Comparison of ENCODE assay signal across 26 cellular contexts in genomic region chr14:103863245-103863644, GRCh38. TPM values are rescaled to one million over a fixed set of nuclear protein-coding genes. Genes with fewer than 3 reads are reported as not detected.
DNase-seq lines count a peak whose midpoint lies in the region; ATAC-seq, FAIRE-seq and TF ChIP-seq lines count a peak whose summit lies in the region.
"Had no signal": no experiment of that assay in that cellular context is flagged by ENCODE, and none has a peak within 500 bp of the region (broad histone marks: within the 10 kb centered on the region; RNA-seq: fewer than 3 reads in every experiment).

No MANE protein-coding gene starts in this region.

- TF ChIP-seq RAD21 in HepG2 (CRISPR knock-in tag; IDR thresholded peaks at IDR 0.05) = no peak

- H3K4me2 ChIP-seq in HepG2 (ENCODE audit: low read depth, low read length) = peak overlapping the region; percentile 73; the same call in 1 of the 2 replicates
- no peak overlapping the region for H3K4me2 ChIP-seq in osteoblast (ENCODE audit: insufficient read depth, low read length)
- H3K4me2 ChIP-seq: A549; BLaER1 treated with 17β-estradiol and CSF1 and Interleukin-3, amounts not matched to agents 10 nM and 100 nM had no signal

- FAIRE-seq in HepG2 (lab: Jason Lieb, UNC) = no peak
- FAIRE-seq: A549, D721Med, GM12878, GM18507, H54 had no signal

- TF ChIP-seq POLR2A in HepG2 (IDR thresholded peaks at IDR 0.05; ENCODE audit: insufficient read depth in 1 of 2, low read depth in 2 of 2, low read length in 2 of 2) = no peak
- no peak for TF ChIP-seq POLR2A in right lobe of liver (IDR thresholded peaks at IDR 0.05)

- H3K9me3 ChIP-seq in HepG2 (ENCODE audit: low read length) = no peaks in the 10 kb centered on the region
- no peaks in the 10 kb centered on the region for H3K9me3 ChIP-seq in right lobe of liver
- H3K9me3 ChIP-seq in osteoblast (ENCODE audit: low read depth, low read length) = no peaks in the 10 kb centered on the region
- H3K9me3 ChIP-seq: A549; BE2C; BLaER1 treated with 17β-estradiol and CSF1 and Interleukin-3, amounts not matched to agents 10 nM and 100 nM; HAP-1 had no signal

- 0 out of 5 replicates have a peak, but pooled peaks cover 0 to 4% of the 10 kb centered on the region in 2 experiments for H3K27me3 ChIP-seq in HepG2 (ENCODE audit: control insufficient read depth in 1 of 2, insufficient read depth in 2 of 2, low read length in 2 of 2)
- no peaks in the 10 kb centered on the region for H3K27me3 ChIP-seq in right lobe of liver
- H3K27me3 ChIP-seq in osteoblast (ENCODE audit: insufficient read depth, low read length) = no peaks in the 10 kb centered on the region
- H3K27me3 ChIP-seq: BE2C; BLaER1 treated with 17β-estradiol and CSF1 and Interleukin-3, amounts not matched to agents 10 nM and 100 nM had no signal

- BruUV-seq in HepG2 (replicated peaks; lab: Mats Ljungman, UMichigan) = no TSS peak

- H4K20me1 ChIP-seq in HepG2 (ENCODE audit: insufficient read depth, low read length) (no peaks in the 10 kb centered on the region), osteoblast (ENCODE audit: insufficient read depth, low read length) (no peaks in the 10 kb centered on the region)
- H4K20me1 ChIP-seq: BLaER1 treated with 17β-estradiol and CSF1 and Interleukin-3, amounts not matched to agents 10 nM and 100 nM had no signal

- no peak for TF ChIP-seq CTCF in HepG2 (CRISPR knock-in tag; IDR thresholded peaks at IDR 0.05)
- TF ChIP-seq CTCF in right lobe of liver (IDR thresholded peaks at IDR 0.05) = no peak
- TF ChIP-seq CTCF in osteoblast (IDR thresholded peaks at IDR 0.05; ENCODE audit: extremely low read depth, low read depth, low read length) = no peak

- H3K36me3 ChIP-seq in HepG2 (replicated peaks in 1 of 2; ENCODE audit: control insufficient read depth in 1 of 2, insufficient read depth in 2 of 2, low read length in 2 of 2) (no peaks in the 10 kb centered on the region), right lobe of liver (no peaks in the 10 kb centered on the region), osteoblast (ENCODE audit: insufficient read depth, low read length) (no peaks in the 10 kb centered on the region)
- H3K36me3 ChIP-seq: BE2C; BLaER1 treated with 17β-estradiol and CSF1 and Interleukin-3, amounts not matched to agents 10 nM and 100 nM; HAP-1 had no signal

- H3K79me2 ChIP-seq in HepG2 (ENCODE audit: insufficient read depth, low read length) (no peaks in the 10 kb centered on the region), osteoblast (ENCODE audit: insufficient read depth, low read length) (no peaks in the 10 kb centered on the region)

- H3K9ac ChIP-seq in HepG2 (ENCODE audit: insufficient read depth, low read depth, low read length) = no peak overlapping the region
- H3K9ac ChIP-seq: BLaER1 treated with 17β-estradiol and CSF1 and Interleukin-3, amounts not matched to agents 10 nM and 100 nM had no signal

- TF ChIP-seq EP300 in HepG2 (IDR thresholded peaks at IDR 0.05; ENCODE audit: low read depth in 2 of 2, low read length in 2 of 2) (no peak), HepG2 (CRISPR knock-in tag; IDR thresholded peaks at IDR 0.05; ENCODE audit: borderline replicate concordance) (no peak)

- H3K4me3 ChIP-seq in HepG2 (replicated peaks in 1 of 3; ENCODE audit: insufficient read depth in 1 of 3, low read depth in 2 of 3, low read length in 3 of 3) (no peak overlapping the region), right lobe of liver (no peak overlapping the region), osteoblast (ENCODE audit: insufficient read depth, low read length) (no peak overlapping the region)
- H3K4me3 ChIP-seq: A549; BLaER1 treated with 17β-estradiol and CSF1 and Interleukin-3, amounts not matched to agents 10 nM and 100 nM; GM12878; HAP-1 had no signal

- CTCF ChIA-PET in HepG2 (lab: Yijun Ruan, JAX; ENCODE audit: low intra/inter-chr PET ratio, low total read pairs) = no interaction called here

- H3K4me1 ChIP-seq in HepG2 (ENCODE audit: insufficient read depth, low read length) (peaks cover 62% of the 10 kb centered on the region), right lobe of liver (no peaks in the 10 kb centered on the region), osteoblast (ENCODE audit: insufficient read depth, low read length) (no peaks in the 10 kb centered on the region)
- H3K4me1 ChIP-seq: HAP-1 had no signal

- H2AFZ ChIP-seq in HepG2 (ENCODE audit: low read length) (no peak overlapping the region), osteoblast (ENCODE audit: low read length) (no peak overlapping the region)

- POLR2A ChIA-PET in HepG2 (lab: Yijun Ruan, JAX) = interaction anchor here (0.7 to 3.9 kb wide), 2 partner anchors 17 to 27 kb away, joined by 3 to 59 read pairs; no protein-coding TSS in a partner anchor

- WGBS in HepG2 (ENCODE audit: low lambda C conversion rate) = 49% methylated on average over 6 of the region's 6 CpGs
- WGBS in right lobe of liver (ENCODE audit: insufficient coverage, low coverage, low lambda C conversion rate, missing lambda C conversion rate) = 77% methylated on average over 6 of the region's 6 CpGs

- H3K27ac ChIP-seq in HepG2 (ENCODE audit: extremely low read length, insufficient read depth, low read length) = peak overlapping the region; percentile 35
- H3K27ac ChIP-seq in right lobe of liver = no peak overlapping the region
- no peak overlapping the region for H3K27ac ChIP-seq in osteoblast (ENCODE audit: low read depth, low read length)
- H3K27ac ChIP-seq: A549; BLaER1 treated with 17β-estradiol and CSF1 and Interleukin-3, amounts not matched to agents 10 nM and 100 nM had no signal

- intact Hi-C loops in Right ventricle myocardium superior (cut with DNase I) (no loop called here), left ventricle myocardium superior (cut with micrococcal nuclease) (no loop called here), HepG2 (cut with micrococcal nuclease; ENCODE audit: unreplicated experiment) (loop anchor here (2.0 kb wide), 1 partner anchor 26 kb away; no protein-coding TSS in a partner anchor), right lobe of liver (cut with DNase I) (no loop called here)

- ATAC-seq in Right ventricle myocardium superior (ENCODE audit: poor library complexity) (no peak), left ventricle myocardium superior (no peak), HepG2 (peak; percentile 15), right lobe of liver (no peak)
- ATAC-seq: GM12878 had no signal

- DNase-seq in Right ventricle myocardium superior (peak; percentile 13), left ventricle myocardium superior (no peak), HepG2 (ENCODE audit: low spot score) (no peak), right lobe of liver (no peak), osteoblast (ENCODE audit: insufficient read length, low spot score, missing footprints) (peak; percentile 3), HuH-7 (ENCODE audit: low spot score) (no peak), GM19240 (ENCODE audit: insufficient read length, low spot score) (no peak)
- DNase-seq: 8988T; ACHN; AML-193; BE2C; CD4-positive, alpha-beta T cell; CD8-positive, alpha-beta memory T cell; DMS 273 treated with DMSO at 0.1 percent for 48 hours; DMS79; EL; GDM1; GOT3; HFFc6 had no signal

- in situ Hi-C loops in HepG2 (cut with HindIII; ENCODE audit: extremely low pct_ligation_motif_present, low pct_unique_long_range_greater_than_20kb) = no loop called here

TF ChIP-seq in HepG2, 621 proteins besides CTCF, POLR2A, EP300 and RAD21 (continues in another document):
- TF ChIP-seq SSRP1 (CRISPR knock-in tag; IDR thresholded peaks at IDR 0.05) (no peak), NPAS2 (CRISPR knock-in tag; IDR thresholded peaks at IDR 0.05; ENCODE audit: borderline replicate concordance) (no peak), GATAD2A (CRISPR knock-in tag; IDR thresholded peaks at IDR 0.05) (no peak), ZMAT3 (CRISPR knock-in tag; conservative IDR thresholded peaks at IDR 0.05) (no peak), ZKSCAN1 (IDR thresholded peaks at IDR 0.05; ENCODE audit: low read length) (no peak), ZNF746 (CRISPR knock-in tag; IDR thresholded peaks at IDR 0.05) (no peak), BHLHE40 (IDR thresholded peaks at IDR 0.05; ENCODE audit: low read length) (peak; percentile 52; the same call in 1 of the 2 replicates)

RNA-seq across cellular contexts. Expression of gene PPP1R13B, which starts 15.9 kb away (rescaled TPM):
- 107 TPM for total RNA-seq in Right ventricle myocardium superior
- 107 TPM for total RNA-seq in left ventricle myocardium superior
- total RNA-seq in HepG2 (2016; rRNA removed; fragmentation: Illumina TruSeq; extraction: Trizol) = 5.3 and 9.4 TPM in 2 replicates
- 36.5 and 44.3 TPM in 2 replicates for total RNA-seq in HepG2 (2016; cell fraction: cytosol; rRNA removed; fragmentation: Illumina TruSeq; extraction: Trizol; ENCODE audit: low read depth)
- 5.9 and 7.8 TPM in 2 replicates for total RNA-seq in HepG2 (2016; cell fraction: insoluble cytoplasmic fraction; rRNA removed; fragmentation: Illumina TruSeq; extraction: Trizol)
- 11.4 and 12.4 TPM in 2 replicates for total RNA-seq in HepG2 (2016; cell fraction: membrane; rRNA removed; fragmentation: Illumina TruSeq; extraction: Trizol)
- total RNA-seq in HepG2 (2016; cell fraction: nucleus; rRNA removed; fragmentation: Illumina TruSeq; extraction: Trizol) = 13.0 and 13.3 TPM in 2 replicates
- 4.6 and 5.3 TPM in 2 replicates for polyA plus RNA-seq in HepG2 (2011; rRNA removed)
- polyA plus RNA-seq in HepG2 (2011; cell fraction: cytosol; rRNA removed) = 2.9 and 3.0 TPM in 2 replicates
- polyA plus RNA-seq in HepG2 (2011; cell fraction: nucleus; rRNA removed) = 20.9 and 24.0 TPM in 2 replicates
- polyA plus RNA-seq in HepG2 (2012) = 5.1 and 6.3 TPM in 2 replicates
- polyA plus RNA-seq in HepG2 (2016; cell fraction: cytosol; fragmentation: Illumina TruSeq; extraction: Trizol; ENCODE audit: low read depth) = 2.2 and 2.3 TPM in 2 replicates
- 4.2 and 6.1 TPM in 2 replicates for polyA plus RNA-seq in HepG2 (2016; cell fraction: insoluble cytoplasmic fraction; fragmentation: Illumina TruSeq; extraction: Trizol; ENCODE audit: low read depth)
- polyA plus RNA-seq in HepG2 (2016; cell fraction: membrane; fragmentation: Illumina TruSeq; extraction: Trizol; ENCODE audit: low read depth) = 4.0 and 4.8 TPM in 2 replicates
- 33.9 and 35.1 TPM in 2 replicates for polyA plus RNA-seq in HepG2 (2016; cell fraction: nucleus; fragmentation: Illumina TruSeq; extraction: Trizol; ENCODE audit: insufficient read depth, low read depth)
- polyA minus RNA-seq in HepG2 (2011; rRNA and poly(A)+ RNA removed; ENCODE audit: low replicate concordance) = 8.5 and 13.6 TPM in 2 replicates
- polyA minus RNA-seq in HepG2 (2011; cell fraction: cytosol; rRNA and poly(A)+ RNA removed) = 2.9 and 4.5 TPM in 2 replicates
- 14.5 and 21.1 TPM in 2 replicates for polyA minus RNA-seq in HepG2 (2011; cell fraction: nucleus; rRNA and poly(A)+ RNA removed)
- 10 to 100 TPM in 5 of 6 experiments, 1 to 10 TPM in 1; 9.2 to 22.4 (median 13.9) TPM for total RNA-seq in right lobe of liver
- 3.3 and 4.4 TPM in 2 replicates for total RNA-seq in osteoblast

Comparison
In these comparisons a context has a peak if more than half of its experiments do, and no peak if none do; other contexts are left out.
1. DNase-seq: peak in Right ventricle myocardium superior (single experiment) and osteoblast (single experiment); none in left ventricle myocardium superior (single experiment), HepG2 (single experiment), right lobe of liver (0 of 3), HuH-7 (single experiment) and GM19240 (single experiment).